ENCODE assay signal across 18 cellular contexts in genomic region chr5:78568212-78568611, GRCh38.
A peak's percentile ranks its signal among the peaks of the same experiment; 100 is the strongest.
DNase-seq lines count a peak whose midpoint lies in the region; ATAC-seq, FAIRE-seq and TF ChIP-seq lines count a peak whose summit lies in the region.
"Had no signal": no experiment of that assay in that cellular context is flagged by ENCODE, and none has a peak within 500 bp of the region (broad histone marks: within the 10 kb centered on the region; RNA-seq: fewer than 3 reads in every experiment).

No MANE protein-coding gene starts in this region.

- no TSS peak for BruUV-seq in GM12878 (replicated peaks; lab: Mats Ljungman, UMichigan)

- no peak for FAIRE-seq in GM12878 (lab: Jason Lieb, UNC)
- FAIRE-seq: D721Med, small intestine, TTC549 had no signal

- H3K4me1 Mint-ChIP-seq in osteocyte (ENCODE audit: unreplicated experiment): peaks cover 60% of the 10 kb centered on the region
- H3K4me1 Mint-ChIP-seq in CD14-positive monocyte: peaks cover 24% of the 10 kb centered on the region
- H3K4me1 Mint-ChIP-seq in activated CD4-positive, alpha-beta T cell treated with anti-CD3 and anti-CD28 coated beads, Interleukin-2, amount 10 ng/mL, durations not matched to agents 24 days and 14 days: no peaks in the 10 kb centered on the region

- H3K36me3 Mint-ChIP-seq in osteocyte (ENCODE audit: unreplicated experiment): peaks cover 25% of the 10 kb centered on the region
- H3K36me3 Mint-ChIP-seq in CD14-positive monocyte: no peaks in the 10 kb centered on the region
- H3K36me3 Mint-ChIP-seq in activated CD4-positive, alpha-beta T cell treated with anti-CD3 and anti-CD28 coated beads, Interleukin-2, amount 10 ng/mL, durations not matched to agents 24 days and 14 days (ENCODE audit: low read depth): no peaks in the 10 kb centered on the region

- H2AFZ ChIP-seq in GM12878 (ENCODE audit: control insufficient read depth, low read depth, low read length): no peak overlapping the region

- peak overlapping the region; percentile 68 for H3K27ac Mint-ChIP-seq in osteocyte (ENCODE audit: unreplicated experiment)
- peak overlapping the region in 1 of 7 donors; percentile 64 for H3K27ac Mint-ChIP-seq in CD14-positive monocyte
- no peak overlapping the region for H3K27ac Mint-ChIP-seq in activated CD4-positive, alpha-beta T cell treated with anti-CD3 and anti-CD28 coated beads, Interleukin-2, amount 10 ng/mL, durations not matched to agents 24 days and 14 days
- H3K27ac Mint-ChIP-seq: activated CD8-positive, alpha-beta T cell treated with anti-CD3 and anti-CD28 coated beads for 36 hours; activated T-helper 2 cell treated with anti-CD3 and anti-CD28 coated beads, Interferon-gamma antibody, Interleukin-2, Interleukin-4, amounts not matched to agents 10 μg/mL and 5 μg/mL and 100 μg/mL, durations not matched to agents 14 hours and 24 hours and 36 hours had no signal

- H3K27me3 Mint-ChIP-seq in osteocyte (ENCODE audit: unreplicated experiment) (no peaks in the 10 kb centered on the region), CD14-positive monocyte (ENCODE audit: low read depth in 3 of 3) (peaks cover 0 to 2% (median 0%) of the 10 kb centered on the region in 3 donors)
- peaks cover 7% of the 10 kb centered on the region for H3K27me3 Mint-ChIP-seq in activated CD4-positive, alpha-beta T cell treated with anti-CD3 and anti-CD28 coated beads, Interleukin-2, amount 10 ng/mL, durations not matched to agents 24 days and 14 days

- H3K4me3 Mint-ChIP-seq in osteocyte (ENCODE audit: unreplicated experiment) (no peak overlapping the region), CD14-positive monocyte (no peak overlapping the region)
- no peak overlapping the region for H3K4me3 Mint-ChIP-seq in activated CD4-positive, alpha-beta T cell treated with anti-CD3 and anti-CD28 coated beads, Interleukin-2, amount 10 ng/mL, durations not matched to agents 24 days and 14 days
- H3K4me3 Mint-ChIP-seq: activated CD8-positive, alpha-beta T cell treated with anti-CD3 and anti-CD28 coated beads for 36 hours had no signal

- CTCF ChIA-PET in GM12878 (lab: Yijun Ruan, JAX): interaction anchor here (0.8 to 2.1 kb wide), 5 partner anchors 9 to 332 kb away, joined by 3 to 8 read pairs (median 4); no protein-coding TSS in a partner anchor

- no peaks in the 10 kb centered on the region for H3K27me3 ChIP-seq in GM12878 (replicated peaks in 1 of 2; ENCODE audit: control insufficient read depth in 2 of 2, insufficient read depth in 2 of 2, low read length in 1 of 2)
- H3K27me3 ChIP-seq: SJSA1 had no signal

- no peak for TF ChIP-seq POLR2A in GM12878 (IDR thresholded peaks at IDR 0.05; ENCODE audit: low read depth, low read length)

- H3K9me3 ChIP-seq in GM12878 (replicated peaks; ENCODE audit: control insufficient read depth, insufficient read depth, low read length): peaks cover 2% of the 10 kb centered on the region; the same call in 2 of the 3 replicates
- H3K9me3 ChIP-seq: SJSA1 had no signal

- H3K27ac ChIP-seq in GM12878 (ENCODE audit: control insufficient read depth, insufficient read depth): peak overlapping the region; percentile 26
- H3K27ac ChIP-seq: SJSA1 had no signal

- no peaks in the 10 kb centered on the region for H3K9me3 Mint-ChIP-seq in osteocyte (ENCODE audit: unreplicated experiment)
- H3K9me3 Mint-ChIP-seq in CD14-positive monocyte: peaks cover 0 to 2% (median 0%) of the 10 kb centered on the region in 7 donors
- no peaks in the 10 kb centered on the region for H3K9me3 Mint-ChIP-seq in activated CD4-positive, alpha-beta T cell treated with anti-CD3 and anti-CD28 coated beads, Interleukin-2, amount 10 ng/mL, durations not matched to agents 24 days and 14 days
- H3K9me3 Mint-ChIP-seq: activated CD8-positive, alpha-beta T cell treated with anti-CD3 and anti-CD28 coated beads for 36 hours; activated T-helper 2 cell treated with anti-CD3 and anti-CD28 coated beads, Interferon-gamma antibody, Interleukin-2, Interleukin-4, amounts not matched to agents 10 μg/mL and 5 μg/mL and 100 μg/mL, durations not matched to agents 14 hours and 24 hours and 36 hours had no signal

- TF ChIP-seq CTCF in GM12878 (IDR thresholded peaks at IDR 0.05 in 2 of 3, conservative IDR thresholded peaks at IDR 0.05 in 1 of 3; ENCODE audit: control insufficient read depth in 2 of 3, extremely low read depth in 1 of 3, insufficient read depth in 1 of 3, low read depth in 3 of 3, low read length in 3 of 3) (no peak), osteocyte (IDR thresholded peaks at IDR 0.05) (no peak), CD14-positive monocyte (IDR thresholded peaks at IDR 0.05) (no peak)

- intact Hi-C loops in GM12878 (cut with micrococcal nuclease; ENCODE audit: unreplicated experiment): no loop called here
- intact Hi-C loops in CD14-positive monocyte (cut with micrococcal nuclease): no loop called here
- intact Hi-C loops in activated CD4-positive, alpha-beta T cell treated with anti-CD3 and anti-CD28 coated beads, Interleukin-2, amount 10 ng/mL, durations not matched to agents 24 days and 14 days (cut with micrococcal nuclease): no loop called here

- H3K79me2 ChIP-seq in GM12878 (ENCODE audit: control insufficient read depth, insufficient read depth, low read length): peaks cover 3% of the 10 kb centered on the region

- no peak for TF ChIP-seq EP300 in GM12878 (IDR thresholded peaks at IDR 0.05; ENCODE audit: borderline replicate concordance in 1 of 2, control insufficient read depth in 1 of 2, low read depth in 2 of 2, low read length in 2 of 2)

- H3K9ac ChIP-seq in GM12878 (ENCODE audit: control insufficient read depth, insufficient read depth, low read length): no peak overlapping the region

- no peak overlapping the region for H3K4me3 ChIP-seq in GM12878
- H3K4me3 ChIP-seq: SJSA1 had no signal

- no peaks in the 10 kb centered on the region; a peak in 2 of 4 replicates for H3K36me3 ChIP-seq in GM12878 (ENCODE audit: control insufficient read depth in 2 of 2, insufficient read depth in 2 of 2, low read length in 1 of 2)
- H3K36me3 ChIP-seq: SJSA1 had no signal

- RAD21 ChIA-PET in GM12878 (lab: Charles Lee; ENCODE audit: unreplicated experiment): interaction anchor here (0.6 to 2.0 kb wide), 4 partner anchors 24 to 79 kb away, joined by 3 to 9 read pairs (median 4); no protein-coding TSS in a partner anchor

- SMC1A ChIA-PET in GM12878 (lab: Charles Lee; ENCODE audit: uncharacterized antibody, unreplicated experiment): interaction anchor here (1.0 to 3.7 kb wide), 11 partner anchors 10 to 159 kb away, joined by 3 to 28 read pairs (median 6); no protein-coding TSS in a partner anchor

- no peaks in the 10 kb centered on the region for H4K20me1 ChIP-seq in GM12878 (ENCODE audit: control insufficient read depth, insufficient read depth)

- DNase-seq in COLO829 (ENCODE audit: low spot score) (peak; percentile 48), GM12878 (ENCODE audit: low read depth, low spot score) (no peak), hypothalamus (lab: John Stamatoyannopoulos, UW) (peak in 34 of 51 donors; percentile 4 to 69 (median 41)), osteocyte (ENCODE audit: extremely low spot score, unreplicated experiment) (no peak), NCI-H1092 treated with DMSO at 0.1 percent for 48 hours (lab: John Stamatoyannopoulos, UW) (no peak), CD14-positive monocyte (ENCODE audit: low spot score) (no peak), NCI-H510A treated with DMSO at 0.1 percent for 48 hours (lab: John Stamatoyannopoulos, UW) (no peak)
- no peak for DNase-seq in activated CD4-positive, alpha-beta T cell treated with anti-CD3 and anti-CD28 coated beads, Interleukin-2, amount 10 ng/mL, durations not matched to agents 24 days and 14 days
- DNase-seq: activated CD8-positive, alpha-beta T cell treated with anti-CD3 and anti-CD28 coated beads for 36 hours; Kasumi-1; left colon; NCI-H2081; small intestine had no signal

- no peak for TF ChIP-seq RAD21 in GM12878 (IDR thresholded peaks at IDR 0.05; ENCODE audit: insufficient read depth, low read depth, low read length)

- H3K4me1 ChIP-seq in GM12878 (ENCODE audit: control insufficient read depth, insufficient read depth, low read length): peaks cover 21% of the 10 kb centered on the region

- H3K4me2 ChIP-seq in GM12878 (ENCODE audit: control insufficient read depth, insufficient read depth): no peak overlapping the region

- peak; percentile 30 for ATAC-seq in GM12878
- ATAC-seq: activated CD8-positive, alpha-beta T cell treated with anti-CD3 and anti-CD28 coated beads for 36 hours; HCT116; left colon had no signal

- in situ Hi-C loops in GM12878 (cut with MboI): no loop called here

- 56% methylated on average over 5 of the region's 5 CpGs for WGBS in GM12878 (ENCODE audit: insufficient coverage, insufficient replicate concordance, low lambda C conversion rate, missing lambda C conversion rate)

- POLR2A ChIA-PET in GM12878 (lab: Charles Lee): interaction anchor here (1.0 to 1.3 kb wide), 2 partner anchors 11 to 412 kb away, joined by 3 to 5 read pairs; no protein-coding TSS in a partner anchor

TF ChIP-seq in GM12878, 131 proteins besides CTCF, POLR2A, EP300 and RAD21:
- 0 out of 2 replicates have a peak, but pooled peaks have one; percentile 26 for TF ChIP-seq RAD51 (IDR thresholded peaks at IDR 0.05)
- no peak for TF ChIP-seq EGR1 (IDR thresholded peaks at IDR 0.05; ENCODE audit: borderline replicate concordance in 1 of 2, low read depth in 2 of 2, low read length in 2 of 2)

Comparison
In these comparisons a context has a peak if more than half of its experiments do, and no peak if none do; other contexts are left out.
1. DNase-seq: peak in COLO829 (single experiment) and hypothalamus (34 of 51); none in GM12878 (single experiment), osteocyte (single experiment), NCI-H1092 treated with DMSO at 0.1 percent for 48 hours (single experiment), CD14-positive monocyte (single experiment), activated CD4-positive, alpha-beta T cell treated with anti-CD3 and anti-CD28 coated beads, Interleukin-2, amount 10 ng/mL, durations not matched to agents 24 days and 14 days (single experiment) and NCI-H510A treated with DMSO at 0.1 percent for 48 hours (single experiment).